23 cellular contexts compared by ENCODE assay signal in the genomic region with DNA sequence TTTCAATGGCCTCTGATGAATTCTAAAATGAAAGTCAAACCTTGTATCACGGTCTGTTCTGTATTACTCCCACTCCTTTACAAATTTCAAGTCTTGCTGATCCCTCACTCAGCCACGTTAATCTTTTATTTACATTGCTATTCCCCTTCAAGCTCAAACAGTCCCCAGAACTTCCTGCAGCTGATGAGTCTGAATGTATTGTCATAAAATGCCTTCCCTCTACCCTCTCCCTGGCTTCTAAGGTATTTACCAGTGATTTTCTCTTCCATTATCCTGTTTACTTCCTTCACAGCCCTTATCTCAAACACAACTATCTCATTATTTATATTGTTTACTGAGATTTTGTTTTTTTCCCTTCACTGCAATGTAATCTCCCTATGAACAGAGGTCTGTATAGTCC.
A peak's percentile ranks its signal among the peaks of the same experiment; 100 is the strongest.
DNase-seq lines count a peak whose midpoint lies in the region; ATAC-seq, FAIRE-seq and TF ChIP-seq lines count a peak whose summit lies in the region.
"Had no signal": no experiment of that assay in that cellular context is flagged by ENCODE, and none has a peak within 500 bp of the region (broad histone marks: within the 10 kb centered on the region; RNA-seq: fewer than 3 reads in every experiment).

No MANE protein-coding gene starts in this region.

- H3K9me3 ChIP-seq in mesenchymal stem cell (ENCODE audit: control insufficient read depth, low read length): no peaks in the 10 kb centered on the region
- H3K9me3 ChIP-seq: psoas muscle, SJSA1, upper lobe of right lung had no signal

- no peaks in the 10 kb centered on the region for H3K4me1 ChIP-seq in mesenchymal stem cell (ENCODE audit: control insufficient read depth, insufficient read depth, low read depth, low read length)
- H3K4me1 ChIP-seq: psoas muscle, SJSA1, upper lobe of right lung had no signal

- H4K91ac ChIP-seq in mesenchymal stem cell (ENCODE audit: low read length): no peak overlapping the region

- no peak overlapping the region for H2BK5ac ChIP-seq in mesenchymal stem cell (ENCODE audit: low read depth, low read length, poor library complexity, severe bottlenecking)

- no peaks in the 10 kb centered on the region for H3K36me3 ChIP-seq in mesenchymal stem cell (ENCODE audit: control insufficient read depth in 1 of 2, insufficient read depth in 2 of 2, low read depth in 1 of 2, low read length in 2 of 2)
- H3K36me3 ChIP-seq: SJSA1, upper lobe of right lung had no signal

- peaks cover 7% of the 10 kb centered on the region; the same call in 1 of the 2 replicates for H3K4me1 Mint-ChIP-seq in WTC11

- peak in 2 of 3 experiments; percentile 12 to 42 for DNase-seq in NCI-H1417 (lab: John Stamatoyannopoulos, UW)
- DNase-seq in NCI-H1417 treated with DMSO at 0.1 percent for 48 hours (lab: John Stamatoyannopoulos, UW): no peak
- DNase-seq in NCI-H146 (lab: John Stamatoyannopoulos, UW): peak; percentile 75
- DNase-seq in WTC11 (ENCODE audit: low spot score): no peak
- peak; percentile 20 for DNase-seq in mesenchymal stem cell
- DNase-seq in stimulated activated naive CD4-positive, alpha-beta T cell (lab: John Stamatoyannopoulos, UW): no peak
- DNase-seq in GM12891 (ENCODE audit: insufficient read length, low spot score): no peak
- no peak for DNase-seq in NCI-H524 treated with DMSO at 0.1 percent for 48 hours (lab: John Stamatoyannopoulos, UW)
- DNase-seq: activated CD8-positive, alpha-beta T cell treated with anti-CD3 and anti-CD28 coated beads, Interleukin-2, amount 10 ng/mL, durations not matched to agents 7 days and 5 days; activated effector memory CD4-positive, alpha-beta T cell treated with anti-CD3 and anti-CD28 coated beads, Interleukin-2, amount 50 U/mL, for 16 hours; CD8-positive, alpha-beta T cell; effector CD4-positive, alpha-beta T cell; GDM1; kidney glomerular epithelial cell; NCI-H2029; NCI-H446; nucleus accumbens; psoas muscle; upper lobe of right lung had no signal

- no peak overlapping the region for H3K27ac ChIP-seq in mesenchymal stem cell (ENCODE audit: low read length, poor library complexity, severe bottlenecking)
- H3K27ac ChIP-seq: 22Rv1, psoas muscle, SJSA1, upper lobe of right lung had no signal

- FAIRE-seq in GM12891 (lab: Jason Lieb, UNC): no peak
- FAIRE-seq: GM18507, TTC549 had no signal

- no peak overlapping the region for H3K4me2 ChIP-seq in mesenchymal stem cell (ENCODE audit: low read length, poor library complexity, severe bottlenecking)

- no peak overlapping the region for H3K27ac Mint-ChIP-seq in WTC11
- H3K27ac Mint-ChIP-seq: activated CD8-positive, alpha-beta T cell treated with anti-CD3 and anti-CD28 coated beads, Interleukin-2, amount 10 ng/mL, durations not matched to agents 7 days and 5 days; CD8-positive, alpha-beta T cell had no signal

- H3K79me1 ChIP-seq in mesenchymal stem cell (replicated peaks; ENCODE audit: low read length, poor library complexity, severe bottlenecking): no peaks in the 10 kb centered on the region

- no peak overlapping the region for H3K14ac ChIP-seq in mesenchymal stem cell (ENCODE audit: low read length in 2 of 2)

- H2BK15ac ChIP-seq in mesenchymal stem cell (ENCODE audit: low read depth, poor library complexity, severe bottlenecking): no peak overlapping the region

- H3K36me3 Mint-ChIP-seq in WTC11: no peaks in the 10 kb centered on the region
- H3K36me3 Mint-ChIP-seq: CD8-positive, alpha-beta T cell had no signal

- no peak overlapping the region for H2AK5ac ChIP-seq in mesenchymal stem cell (ENCODE audit: low read length, severe bottlenecking)

- H2BK120ac ChIP-seq in mesenchymal stem cell (ENCODE audit: low read depth, low read length): no peak overlapping the region

- H2AFZ ChIP-seq in mesenchymal stem cell (ENCODE audit: low read depth, low read length): no peak overlapping the region

- no peak overlapping the region for H4K8ac ChIP-seq in mesenchymal stem cell (ENCODE audit: low read length)

- H3K27me3 Mint-ChIP-seq in WTC11 (ENCODE audit: low read depth): no peaks in the 10 kb centered on the region

- CTCF ChIA-PET in WTC11 (lab: Charles Lee): no interaction called here

- no peaks in the 10 kb centered on the region for H3K27me3 ChIP-seq in mesenchymal stem cell (ENCODE audit: control insufficient read depth in 1 of 2, insufficient read depth in 1 of 2, low read length in 2 of 2)
- H3K27me3 ChIP-seq: SJSA1, upper lobe of right lung had no signal

- H3K4ac ChIP-seq in mesenchymal stem cell (ENCODE audit: low read depth in 1 of 2, low read length in 2 of 2): no peak overlapping the region

- no peak overlapping the region for H2BK12ac ChIP-seq in mesenchymal stem cell (ENCODE audit: low read length in 2 of 2)

- peak; percentile 63; the same call in 1 of the 2 replicates for ATAC-seq in WTC11
- ATAC-seq: activated CD8-positive, alpha-beta T cell treated with anti-CD3 and anti-CD28 coated beads, Interleukin-2, amount 10 ng/mL, durations not matched to agents 7 days and 5 days; CD8-positive, alpha-beta T cell; psoas muscle; upper lobe of right lung had no signal

- no peak for TF ChIP-seq CTCF in WTC11 (IDR thresholded peaks at IDR 0.05)

- H3K18ac ChIP-seq in mesenchymal stem cell (ENCODE audit: low read depth in 1 of 2, low read length in 2 of 2): no peak overlapping the region

- H3K4me3 ChIP-seq in mesenchymal stem cell (ENCODE audit: insufficient read depth in 1 of 2, low read depth in 1 of 2, low read length in 2 of 2): no peak overlapping the region
- H3K4me3 ChIP-seq: psoas muscle, SJSA1, upper lobe of right lung had no signal

- no peak overlapping the region for H3K4me3 Mint-ChIP-seq in WTC11
- H3K4me3 Mint-ChIP-seq: activated CD8-positive, alpha-beta T cell treated with anti-CD3 and anti-CD28 coated beads, Interleukin-2, amount 10 ng/mL, durations not matched to agents 7 days and 5 days; CD8-positive, alpha-beta T cell had no signal

- WGBS in mesenchymal stem cell: 20% methylated on average over 2 of the region's 2 CpGs

- H3K23ac ChIP-seq in mesenchymal stem cell (ENCODE audit: low read length in 2 of 2): no peak overlapping the region

- no peak for TF ChIP-seq POLR2A in GM12891 (IDR thresholded peaks at IDR 0.05; ENCODE audit: low read depth, low read length)

- POLR2A ChIA-PET in WTC11 (lab: Charles Lee): no interaction called here

- H3K9ac ChIP-seq in mesenchymal stem cell (ENCODE audit: low read length): no peak overlapping the region

- H3K9me3 Mint-ChIP-seq in WTC11: no peaks in the 10 kb centered on the region
- H3K9me3 Mint-ChIP-seq: CD8-positive, alpha-beta T cell had no signal

TF ChIP-seq in WTC11, 78 proteins besides CTCF, POLR2A, EP300 and RAD21:
- TF ChIP-seq, protein P1, sequence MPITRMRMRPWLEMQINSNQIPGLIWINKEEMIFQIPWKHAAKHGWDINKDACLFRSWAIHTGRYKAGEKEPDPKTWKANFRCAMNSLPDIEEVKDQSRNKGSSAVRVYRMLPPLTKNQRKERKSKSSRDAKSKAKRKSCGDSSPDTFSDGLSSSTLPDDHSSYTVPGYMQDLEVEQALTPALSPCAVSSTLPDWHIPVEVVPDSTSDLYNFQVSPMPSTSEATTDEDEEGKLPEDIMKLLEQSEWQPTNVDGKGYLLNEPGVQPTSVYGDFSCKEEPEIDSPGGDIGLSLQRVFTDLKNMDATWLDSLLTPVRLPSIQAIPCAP (CRISPR knock-in tag; IDR thresholded peaks at IDR 0.05): no peak
- TF ChIP-seq, protein P2, sequence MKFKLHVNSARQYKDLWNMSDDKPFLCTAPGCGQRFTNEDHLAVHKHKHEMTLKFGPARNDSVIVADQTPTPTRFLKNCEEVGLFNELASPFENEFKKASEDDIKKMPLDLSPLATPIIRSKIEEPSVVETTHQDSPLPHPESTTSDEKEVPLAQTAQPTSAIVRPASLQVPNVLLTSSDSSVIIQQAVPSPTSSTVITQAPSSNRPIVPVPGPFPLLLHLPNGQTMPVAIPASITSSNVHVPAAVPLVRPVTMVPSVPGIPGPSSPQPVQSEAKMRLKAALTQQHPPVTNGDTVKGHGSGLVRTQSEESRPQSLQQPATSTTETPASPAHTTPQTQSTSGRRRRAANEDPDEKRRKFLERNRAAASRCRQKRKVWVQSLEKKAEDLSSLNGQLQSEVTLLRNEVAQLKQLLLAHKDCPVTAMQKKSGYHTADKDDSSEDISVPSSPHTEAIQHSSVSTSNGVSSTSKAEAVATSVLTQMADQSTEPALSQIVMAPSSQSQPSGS (CRISPR knock-in tag; IDR thresholded peaks at IDR 0.05; ENCODE audit: borderline replicate concordance, low read depth): no peak
- TF ChIP-seq, protein P3, sequence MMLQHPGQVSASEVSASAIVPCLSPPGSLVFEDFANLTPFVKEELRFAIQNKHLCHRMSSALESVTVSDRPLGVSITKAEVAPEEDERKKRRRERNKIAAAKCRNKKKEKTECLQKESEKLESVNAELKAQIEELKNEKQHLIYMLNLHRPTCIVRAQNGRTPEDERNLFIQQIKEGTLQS (CRISPR knock-in tag; conservative IDR thresholded peaks at IDR 0.05): no peak
- no peak for TF ChIP-seq TCF7 (CRISPR knock-in tag; IDR thresholded peaks at IDR 0.05; ENCODE audit: low read depth)
TF ChIP-seq in WTC11: peak in this region for 0.

TF ChIP-seq in GM12891, 5 proteins besides CTCF, POLR2A, EP300 and RAD21:
- TF ChIP-seq SPI1 (IDR thresholded peaks at IDR 0.05; ENCODE audit: low read depth, low read length): no peak
- no peak for TF ChIP-seq POU2F2 (IDR thresholded peaks at IDR 0.05; ENCODE audit: low read depth, low read length)
- TF ChIP-seq PAX5 (IDR thresholded peaks at IDR 0.05; ENCODE audit: insufficient read depth, low read length, severe bottlenecking): no peak
- TF ChIP-seq POLR2AphosphoS5 (IDR thresholded peaks at IDR 0.05; ENCODE audit: low read depth, low read length): no peak
- TF ChIP-seq TAF1 (IDR thresholded peaks at IDR 0.05; ENCODE audit: low read depth, low read length): no peak

Comparison
In these comparisons a context has a peak if more than half of its experiments do, and no peak if none do; other contexts are left out.
1. DNase-seq: peak in NCI-H1417 (2 of 3), NCI-H146 (single experiment) and mesenchymal stem cell (single experiment); none in NCI-H1417 treated with DMSO at 0.1 percent for 48 hours (single experiment), WTC11 (single experiment), stimulated activated naive CD4-positive, alpha-beta T cell (0 of 6), GM12891 (single experiment) and NCI-H524 treated with DMSO at 0.1 percent for 48 hours (single experiment).